ENCODE assay signal across 8 cellular contexts in the genomic region with DNA sequence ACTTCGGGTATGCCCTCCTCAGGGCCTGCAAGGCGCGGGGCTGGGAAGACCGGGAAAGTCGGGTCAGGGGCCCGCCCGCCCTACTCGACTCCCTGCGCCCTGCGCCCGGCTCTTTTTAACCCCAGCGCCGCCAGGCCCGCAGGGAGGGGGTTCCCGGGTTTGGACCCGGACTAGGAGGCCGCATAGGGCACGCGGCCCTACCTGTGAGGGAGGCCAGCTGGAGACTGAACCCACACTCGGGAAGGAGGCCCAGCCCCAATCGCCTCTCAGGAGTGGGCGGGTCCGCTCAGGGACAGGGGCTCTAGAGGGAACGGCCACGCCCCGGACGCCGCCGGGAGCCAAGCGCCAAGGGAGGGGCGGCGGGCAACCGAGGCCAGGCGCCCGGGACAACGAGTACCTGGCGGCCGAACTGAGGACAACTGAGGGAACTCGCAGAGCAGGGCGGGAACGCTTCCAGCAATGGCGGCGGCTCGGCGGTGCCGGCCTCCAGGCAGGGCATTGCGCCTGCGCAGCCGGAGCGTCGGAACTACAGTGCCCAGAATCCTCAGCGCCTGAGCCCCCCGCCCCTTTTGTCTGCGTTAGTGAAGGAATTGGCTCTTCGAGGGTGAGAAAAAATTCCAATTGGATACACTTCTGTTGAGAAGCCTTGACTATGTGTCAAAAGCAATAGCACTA. TPM values are rescaled to one million over a fixed set of nuclear protein-coding genes. Genes with fewer than 3 reads are reported as not detected.
DNase-seq lines count a peak whose midpoint lies in the region; ATAC-seq and TF ChIP-seq lines count a peak whose summit lies in the region.

Gene ZNF624, minus strand, starts transcription at position 484 of the 675 bp plus-strand sequence.

- no peaks in the 10 kb centered on the region for H4K20me1 ChIP-seq in hepatocyte (ENCODE audit: insufficient read depth, poor library complexity, severe bottlenecking)

- H3K9ac ChIP-seq in rectal smooth muscle tissue (ENCODE audit: low read length), result peak within 1 kb of the TSS; percentile 51

- intact Hi-C loops in aorta (cut with DNase I), result no loop called here

- no peak for TF ChIP-seq CTCF in hepatocyte (IDR thresholded peaks at IDR 0.05; ENCODE audit: poor library complexity)

- no peaks in the 10 kb centered on the region for H3K36me3 ChIP-seq in hepatocyte (replicated peaks; ENCODE audit: insufficient read depth, low read depth)
- H3K36me3 ChIP-seq in rectal smooth muscle tissue (ENCODE audit: control insufficient read depth, insufficient read depth, low read length), result peaks cover 2% of the 10 kb centered on the region
- H3K36me3 ChIP-seq in aorta (ENCODE audit: control insufficient read depth in 1 of 2, insufficient read depth in 2 of 2, low read length in 1 of 2), result no peaks in the 10 kb centered on the region

- DNase-seq in NCI-H187 (lab: John Stamatoyannopoulos, UW) (peak; percentile 76 to 78), T1000 (lab: John Stamatoyannopoulos, UW) (peak; percentile 89), astrocyte of the hippocampus (ENCODE audit: low read depth, low spot score) (peak; percentile 98), hepatocyte (ENCODE audit: low spot score) (peak; percentile 98), aorta (peak; percentile 94 to 99)

- peak within 1 kb of the TSS; percentile 84 for H3K4me2 ChIP-seq in hepatocyte

- H3K27me3 ChIP-seq in hepatocyte, result no peaks in the 10 kb centered on the region
- H3K27me3 ChIP-seq in rectal smooth muscle tissue (ENCODE audit: control insufficient read depth, insufficient read depth, low read length), result no peaks in the 10 kb centered on the region
- H3K27me3 ChIP-seq in aorta (ENCODE audit: control insufficient read depth in 1 of 2, insufficient read depth in 2 of 2, low read length in 1 of 2), result no peaks in the 10 kb centered on the region

- peak within 1 kb of the TSS; percentile 29 for H3K4me3 ChIP-seq in hepatocyte
- H3K4me3 ChIP-seq in rectal smooth muscle tissue (ENCODE audit: low read length), result peak within 1 kb of the TSS; percentile 84
- peak within 1 kb of the TSS; percentile 70 to 79 for H3K4me3 ChIP-seq in aorta (ENCODE audit: low read length in 2 of 2)

- WGBS in hepatocyte (ENCODE audit: low lambda C conversion rate, missing lambda C conversion rate), result 1% methylated on average over 36 of the region's 55 CpGs
- WGBS in aorta, 2 donors, result 0% methylated on average over 55 of the region's 55 CpGs

- TF ChIP-seq POLR2A in GM18505 (IDR thresholded peaks at IDR 0.05; ENCODE audit: borderline replicate concordance, extremely low read depth, insufficient read depth, insufficient read length), result peak; percentile 61

- H3K9me3 ChIP-seq in hepatocyte (ENCODE audit: low read depth) (no peaks in the 10 kb centered on the region), aorta (ENCODE audit: control insufficient read depth, low read length) (no peaks in the 10 kb centered on the region)

- peaks cover 16% of the 10 kb centered on the region for H3K79me2 ChIP-seq in hepatocyte

- H3K4me1 ChIP-seq in hepatocyte (ENCODE audit: insufficient read depth) (peaks cover 6% of the 10 kb centered on the region), rectal smooth muscle tissue (ENCODE audit: control insufficient read depth, insufficient read depth, low read length) (peaks cover 6% of the 10 kb centered on the region), aorta (ENCODE audit: control insufficient read depth in 1 of 2, insufficient read depth in 2 of 2, low read length in 2 of 2) (no peaks in the 10 kb centered on the region)

- H3K27ac ChIP-seq in hepatocyte (peak within 1 kb of the TSS; percentile 91), rectal smooth muscle tissue (ENCODE audit: low read depth, low read length) (peak within 1 kb of the TSS; percentile 95), aorta (ENCODE audit: low read depth in 1 of 2, low read length in 2 of 2) (peak within 1 kb of the TSS; percentile 48 to 88)

- ATAC-seq in GM18505 (IDR thresholded peaks at IDR 0.05; ENCODE audit: unreplicated experiment) (peak; percentile 94), HG02938 (IDR thresholded peaks at IDR 0.05; ENCODE audit: unreplicated experiment) (peak; percentile 83), aorta (ENCODE audit: low FRiP score) (peak; percentile 97)

- no peaks in the 10 kb centered on the region for H3K9me2 ChIP-seq in hepatocyte (replicated peaks; ENCODE audit: insufficient read depth)

- peak within 1 kb of the TSS; percentile 81 for H2AFZ ChIP-seq in hepatocyte

RNA-seq across cellular contexts. Expression of gene ZNF624, which starts in this region (rescaled TPM):
- 6.6 and 7.1 TPM in 2 replicates for total RNA-seq in hepatocyte
- polyA plus RNA-seq in hepatocyte, result 3.0 and 3.2 TPM in 2 replicates
- 1 to 10 TPM; 3.4 to 7.6 TPM for total RNA-seq in aorta
- 1 to 10 TPM; 1.0 to 2.1 TPM for polyA plus RNA-seq in aorta

Comparison
In these comparisons a context has a peak if more than half of its experiments do, and no peak if none do; other contexts are left out.
1. Peak in every context shown above with its lines: DNase-seq, ATAC-seq, H3K4me3 ChIP-seq and H3K27ac ChIP-seq.
2. H3K4me3 ChIP-seq: peak in every context shown above with its lines; median percentile 84 in rectal smooth muscle tissue; 74 in aorta; 29 in hepatocyte.